In the genomic region with DNA sequence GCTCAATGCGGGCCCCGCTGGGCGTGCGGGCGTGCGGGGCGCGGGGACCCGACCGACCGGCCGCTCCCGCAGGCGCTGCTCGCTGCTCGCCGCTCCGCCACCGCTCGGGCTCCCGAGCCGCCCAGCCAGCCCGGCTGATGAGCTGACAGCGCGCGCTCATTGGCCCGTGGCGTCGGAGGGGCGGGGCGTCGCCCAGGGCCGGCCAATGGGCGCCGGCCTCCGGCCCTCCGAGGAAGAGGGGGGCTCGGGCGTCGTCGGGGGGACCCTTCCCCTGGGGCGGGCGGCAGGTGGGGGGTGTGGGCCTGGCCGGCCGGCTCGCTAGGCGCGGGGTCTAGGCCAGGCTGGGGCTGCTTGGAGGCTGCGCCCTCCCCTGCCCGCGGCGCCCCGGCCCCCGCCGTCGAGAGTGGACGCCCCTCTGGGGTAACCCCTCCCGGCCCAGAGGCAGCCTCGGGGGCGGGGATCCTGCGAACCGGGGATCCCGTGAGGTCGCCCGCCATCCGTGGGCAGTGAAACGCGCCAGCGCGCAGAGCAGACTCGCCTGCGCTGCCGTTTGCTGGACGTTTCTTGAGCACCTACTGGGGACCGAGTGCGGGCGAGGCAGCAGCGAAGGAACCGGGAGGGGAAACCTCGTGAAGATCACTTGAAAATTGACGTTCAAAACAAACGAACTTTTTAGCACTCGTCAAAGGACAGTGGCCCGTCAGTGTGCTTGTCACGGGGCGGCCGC, we compare ENCODE assay signal across 8 cellular contexts. TPM values are rescaled to one million over a fixed set of nuclear protein-coding genes. Genes with fewer than 3 reads are reported as not detected.
A peak's percentile ranks its signal among the peaks of the same experiment; 100 is the strongest.
DNase-seq lines count a peak whose midpoint lies in the region.

A gene (minus strand): TSS at position 111 of the 727 bp plus-strand sequence. CDS start 111 bp downstream, outside the sequence.

- H3K9me3 ChIP-seq in mesodermal cell (ENCODE audit: control insufficient read depth, low read length), result no peaks in the 10 kb centered on the region

- DNase-seq in COLO829 (ENCODE audit: low spot score) (peak; percentile 48), NCI-H1105 (lab: John Stamatoyannopoulos, UW) (peak; percentile 72), ecto neural progenitor cell (ENCODE audit: low spot score) (peak; percentile 87), amniotic stem cell (lab: John Stamatoyannopoulos, UW) (no peak), NCI-H1048 (lab: John Stamatoyannopoulos, UW) (no peak)
- DNase-seq in activated CD4-positive, alpha-beta T cell treated with anti-CD3 and anti-CD28 coated beads for 4 hours, result peak; percentile 35 to 40
- peak; percentile 19 for DNase-seq in stimulated activated naive CD4-positive, alpha-beta T cell treated with Interleukin-2 at 50 U/mL for 16 hours (lab: John Stamatoyannopoulos, UW)

- H3K27ac ChIP-seq in mesodermal cell (ENCODE audit: low read depth, low read length, severe bottlenecking), result no peak within 1 kb of the TSS

- H3K36me3 ChIP-seq in mesodermal cell (ENCODE audit: control insufficient read depth, insufficient read depth, low read length), result no peaks in the 10 kb centered on the region

- H3K4me3 ChIP-seq in mesodermal cell (ENCODE audit: extremely low read depth, insufficient read depth, low read length, poor library complexity, severe bottlenecking), result peak within 1 kb of the TSS; percentile 27

- WGBS in mesodermal cell (ENCODE audit: insufficient coverage in 2 of 2), 2 experiments, result 2 to 3% methylated on average over 64 to 71 of the region's 87 CpGs

- H3K4me1 ChIP-seq in mesodermal cell (ENCODE audit: control insufficient read depth, insufficient read depth, low read length, poor library complexity, severe bottlenecking), result no peaks in the 10 kb centered on the region

RNA-seq across cellular contexts. Expression of the gene that starts here (rescaled TPM):
- 4.6 TPM for polyA plus RNA-seq in mesodermal cell (2013, experiment 1 of 2)
- polyA plus RNA-seq in mesodermal cell (2013, experiment 2 of 2), result 3.0 TPM

Comparison
In these comparisons a context has a peak if more than half of its experiments do, and no peak if none do; other contexts are left out.
1. DNase-seq: peak in COLO829 (single experiment), NCI-H1105 (single experiment), activated CD4-positive, alpha-beta T cell treated with anti-CD3 and anti-CD28 coated beads for 4 hours (2 of 2), ecto neural progenitor cell (single experiment) and stimulated activated naive CD4-positive, alpha-beta T cell treated with Interleukin-2 at 50 U/mL for 16 hours (single experiment); none in amniotic stem cell (single experiment) and NCI-H1048 (single experiment).